In genomic region chr22:40385041-40385782, GRCh38 we compare ENCODE assay signal across 9 cellular contexts. TPM values are rescaled to one million over a fixed set of nuclear protein-coding genes. Genes with fewer than 3 reads are reported as not detected.
DNase-seq lines count a peak whose midpoint lies in the region; ATAC-seq and TF ChIP-seq lines count a peak whose summit lies in the region.
"Had no signal": no experiment of that assay in that cellular context is flagged by ENCODE, and none has a peak within 500 bp of the region (broad histone marks: within the 10 kb centered on the region; RNA-seq: fewer than 3 reads in every experiment).

No MANE protein-coding gene starts in this region.

- H3F3A ChIP-seq in PC-9 (ENCODE audit: insufficient read depth, low read depth) = no peaks in the 10 kb centered on the region; the same call in 1 of the 2 replicates

- no peak for TF ChIP-seq POLR2A in transverse colon (IDR thresholded peaks at IDR 0.05)

- H3K27ac ChIP-seq in transverse colon (peak overlapping the region; percentile 46 to 82 (median 77)), PC-9 (no peak overlapping the region)

- H3K9me3 Mint-ChIP-seq in T-cell = no peaks in the 10 kb centered on the region

- H3K36me3 ChIP-seq in transverse colon = no peaks in the 10 kb centered on the region
- H3K36me3 ChIP-seq in PC-9 (ENCODE audit: low read depth) = no peaks in the 10 kb centered on the region

- intact Hi-C loops in Right ventricle myocardium superior (cut with DNase I) (no loop called here), cardiac septum (cut with DNase I) (no loop called here), transverse colon (cut with DNase I; ENCODE audit: low total_unique reads) (no loop called here), PC-9 (cut with micrococcal nuclease; ENCODE audit: unreplicated experiment) (no loop called here)

- peaks cover 8% of the 10 kb centered on the region for H3K36me3 Mint-ChIP-seq in T-cell

- H3K27me3 Mint-ChIP-seq in T-cell = no peaks in the 10 kb centered on the region

- ATAC-seq in Right ventricle myocardium superior (ENCODE audit: poor library complexity) (peak; percentile 12), T-cell (replicated peaks in 1 of 4) (peak; percentile 85 to 95 (median 90)), HG03039 (IDR thresholded peaks at IDR 0.05; ENCODE audit: unreplicated experiment) (no peak), GM18519 (IDR thresholded peaks at IDR 0.05; ENCODE audit: low FRiP score, unreplicated experiment) (no peak)

- H3K4me1 ChIP-seq in transverse colon (peaks cover 6 to 50% (median 17%) of the 10 kb centered on the region in 4 donors), PC-9 (replicated peaks; ENCODE audit: insufficient read depth) (0 out of 2 replicates have a peak, but pooled peaks cover 10% of the 10 kb centered on the region)

- TF ChIP-seq EP300 in transverse colon (IDR thresholded peaks at IDR 0.05; ENCODE audit: low read depth) = no peak

- H3K9me3 ChIP-seq in transverse colon (no peaks in the 10 kb centered on the region), PC-9 (ENCODE audit: insufficient read depth, low read depth) (no peaks in the 10 kb centered on the region)

- BruUV-seq in PC-9 (replicated peaks; lab: Mats Ljungman, UMichigan) = no TSS peak

- POLR2A ChIA-PET in T-cell (lab: Charles Lee) = interaction anchor here (0.6 to 0.9 kb wide), 3 partner anchors 12 to 330 kb away, joined by 3 read pairs; no protein-coding TSS in a partner anchor
- POLR2A ChIA-PET in PC-9 (lab: Charles Lee; ENCODE audit: unreplicated experiment) = interaction anchor here (0.5 to 0.6 kb wide), 4 partner anchors 12 to 436 kb away, joined by 3 to 8 read pairs (median 4); no protein-coding TSS in a partner anchor

- no peak for DNase-seq in Right ventricle myocardium superior
- no peak for DNase-seq in cardiac septum (ENCODE audit: low spot score)
- peak in 30 of 34 experiments; percentile 14 to 66 (median 37) for DNase-seq in T-cell
- DNase-seq in epithelial cell of esophagus (ENCODE audit: low read depth) = peak; percentile 39
- peak; percentile 34 for DNase-seq in transverse colon
- DNase-seq in PC-9 = no peak
- DNase-seq: kidney glomerular epithelial cell had no signal

- WGBS in transverse colon (ENCODE audit: low coverage in 1 of 2), 2 donors = 34 to 42% methylated on average over 9 to 10 of the region's 10 CpGs

- H3K79me2 ChIP-seq in PC-9 (ENCODE audit: low read depth) = peaks cover 13% of the 10 kb centered on the region; the same call in 1 of the 2 replicates

- peak overlapping the region; percentile 97 to 99 for H3K27ac Mint-ChIP-seq in T-cell

- H3K4me1 Mint-ChIP-seq in T-cell = peaks cover 59 to 66% (median 63%) of the 10 kb centered on the region in 3 donors

- no peaks in the 10 kb centered on the region for H3K27me3 ChIP-seq in transverse colon
- H3K27me3 ChIP-seq in PC-9 (ENCODE audit: insufficient read depth, low read depth) = no peaks in the 10 kb centered on the region

- no peak overlapping the region for H2AFZ ChIP-seq in PC-9

- no peak overlapping the region for H3K4me2 ChIP-seq in PC-9

- in situ Hi-C loops in transverse colon (cut with MboI; ENCODE audit: low pct_ligation_motif_present in 1 of 4, low pct_unique_long_range_greater_than_20kb in 1 of 4, low sequenced_read_pairs in 3 of 4) = no loop called here

- no peak for TF ChIP-seq CTCF in epithelial cell of esophagus (IDR thresholded peaks at IDR 0.05; ENCODE audit: insufficient read depth, low read depth, low read length, missing control alignments)
- TF ChIP-seq CTCF in transverse colon (IDR thresholded peaks at IDR 0.05) = peak in 2 of 5 experiments; percentile 21 to 27
- no peak for TF ChIP-seq CTCF in PC-9 (conservative IDR thresholded peaks at IDR 0.05)

- CTCF ChIA-PET in T-cell (lab: Charles Lee) (interaction anchor here (0.6 to 1.2 kb wide), 6 partner anchors 18 to 416 kb away, joined by 3 to 9 read pairs (median 4); partner anchors contain the start of gene TNRC6B (in 1 of the 2)), PC-9 (lab: Charles Lee) (no interaction called here)

- H3K4me3 ChIP-seq in epithelial cell of esophagus (ENCODE audit: low read length) (no peak overlapping the region), transverse colon (peak overlapping the region in 2 of 4 donors; percentile 4 to 31), PC-9 (no peak overlapping the region)

- no peaks in the 10 kb centered on the region for H3K9me2 ChIP-seq in PC-9 (ENCODE audit: insufficient read depth)

- peaks cover 3% of the 10 kb centered on the region for H4K20me1 ChIP-seq in PC-9 (ENCODE audit: insufficient read depth)

- peak overlapping the region; percentile 69 to 80 (median 74) for H3K4me3 Mint-ChIP-seq in T-cell

RNA-seq across cellular contexts. Expression of gene SGSM3, which starts 14.8 kb away (rescaled TPM):
- 33.6 TPM for total RNA-seq in Right ventricle myocardium superior
- 38.1 TPM for total RNA-seq in cardiac septum
- total RNA-seq in T-cell = 100 to 1,000 TPM in 3 of 5 donors, 10 to 100 TPM in 2; 89.4 to 116 (median 101) TPM
- total RNA-seq in transverse colon = 100 to 1,000 TPM in 2 of 4 donors, 10 to 100 TPM in 2; 84.5 to 274 (median 172) TPM
- 90.4 and 99.4 TPM in 2 replicates for total RNA-seq in PC-9 (2021)

RNA-seq across cellular contexts. Expression of gene ADSL, which starts 38.9 kb away (rescaled TPM):
- total RNA-seq in Right ventricle myocardium superior (52.0 TPM), cardiac septum (47.8 TPM), T-cell (10 to 100 TPM; 64.0 to 84.3 (median 75.1) TPM), transverse colon (10 to 100 TPM; 13.5 to 70.7 (median 41.8) TPM), PC-9 (2021) (56.2 and 66.2 TPM in 2 replicates)

Comparison
In these comparisons a context has a peak if more than half of its experiments do, and no peak if none do; other contexts are left out.
1. ATAC-seq: peak in Right ventricle myocardium superior (single experiment) and T-cell (4 of 4); none in HG03039 (single experiment) and GM18519 (single experiment).
2. DNase-seq: peak in T-cell (30 of 34), epithelial cell of esophagus (single experiment) and transverse colon (single experiment); none in Right ventricle myocardium superior (single experiment), cardiac septum (single experiment) and PC-9 (0 of 2).